Comparison of ENCODE assay signal across 27 cellular contexts in genomic region chr3:138307896-138308295, GRCh38. TPM values are rescaled to one million over a fixed set of nuclear protein-coding genes. Genes with fewer than 3 reads are reported as not detected.
"Had no signal": no experiment of that assay in that cellular context is flagged by ENCODE, and none has a peak within 500 bp of the region (broad histone marks: within the 10 kb centered on the region; RNA-seq: fewer than 3 reads in every experiment).

No MANE protein-coding gene starts in this region.

- H3K36me3 ChIP-seq: Peyer's patch, SJCRH30 had no signal

- H3K9ac ChIP-seq: KMS-11 had no signal

- H3K4me1 ChIP-seq: Peyer's patch, SJCRH30 had no signal

- H3K4me3 ChIP-seq: PC-9, Peyer's patch, SJCRH30 had no signal

- H3K4me2 ChIP-seq: KMS-11, PC-9 had no signal

- H2AFZ ChIP-seq: PC-9 had no signal

- DNase-seq: IMR-90, Kasumi-1, MM.1S, NCI-H1092 treated with DMSO at 0.1 percent for 48 hours, NCI-H1436, NCI-H187, NCI-H2029, NCI-H2081 treated with DMSO at 0.1 percent for 48 hours, NCI-H2171, NCI-H226, NCI-H446, NCI-H510A, NCI-H524 treated with DMSO at 0.1 percent for 48 hours, NCI-H69, NCI-H774, PC-9, Peyer's patch, SHP77 treated with DMSO at 0.1 percent for 48 hours, SJCRH30 had no signal

- ATAC-seq: HepG2, Right ventricle myocardium inferior, SK-N-SH treated with all-trans-retinoic acid at 6 μM for 48 hours had no signal

- H3K27ac ChIP-seq: KMS-11, PC-9, Peyer's patch, SJCRH30 had no signal

- FAIRE-seq: HepG2 had no signal

- H3K27me3 ChIP-seq: Peyer's patch, SJCRH30 had no signal

RNA-seq across cellular contexts. Expression of gene NME9, which starts 21.8 kb away (rescaled TPM):
- total RNA-seq: HepG2, HT1080, IMR-90, M059J, OCI-LY7, PC-9, Peyer's patch, Right ventricle myocardium inferior, RPMI7951 had no signal
- polyA plus RNA-seq: HepG2, IMR-90 had no signal

RNA-seq across cellular contexts. Expression of gene MRAS, which starts 40.5 kb away (rescaled TPM):
- total RNA-seq: OCI-LY7 had no signal
